1 cellular context compared by ENCODE assay signal in the genomic region with DNA sequence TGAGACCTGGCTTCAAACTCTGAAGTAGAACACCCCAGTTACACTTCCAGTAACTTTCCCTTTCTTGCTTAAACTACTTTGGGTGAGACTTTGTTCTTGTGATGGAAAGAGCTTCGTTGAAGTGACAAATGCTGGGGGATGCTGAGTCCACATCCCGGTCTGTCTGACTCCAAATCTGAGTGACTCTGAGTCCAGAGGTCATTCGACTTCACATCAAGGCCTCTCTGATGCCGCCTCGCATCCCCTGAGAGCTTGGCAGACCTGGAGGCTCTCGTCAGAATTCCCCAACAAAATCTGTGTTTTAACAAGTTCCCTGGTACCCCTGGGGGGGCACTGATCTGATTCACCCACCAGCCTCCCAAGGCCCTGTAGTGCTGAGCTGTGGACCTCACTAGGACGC.
TF ChIP-seq lines count a peak whose summit lies in the region.

No MANE protein-coding gene starts in this region.

TF ChIP-seq in GM23338, 12 proteins besides CTCF, POLR2A, EP300 and RAD21 (continued from another document):
- TF ChIP-seq, protein P1, sequence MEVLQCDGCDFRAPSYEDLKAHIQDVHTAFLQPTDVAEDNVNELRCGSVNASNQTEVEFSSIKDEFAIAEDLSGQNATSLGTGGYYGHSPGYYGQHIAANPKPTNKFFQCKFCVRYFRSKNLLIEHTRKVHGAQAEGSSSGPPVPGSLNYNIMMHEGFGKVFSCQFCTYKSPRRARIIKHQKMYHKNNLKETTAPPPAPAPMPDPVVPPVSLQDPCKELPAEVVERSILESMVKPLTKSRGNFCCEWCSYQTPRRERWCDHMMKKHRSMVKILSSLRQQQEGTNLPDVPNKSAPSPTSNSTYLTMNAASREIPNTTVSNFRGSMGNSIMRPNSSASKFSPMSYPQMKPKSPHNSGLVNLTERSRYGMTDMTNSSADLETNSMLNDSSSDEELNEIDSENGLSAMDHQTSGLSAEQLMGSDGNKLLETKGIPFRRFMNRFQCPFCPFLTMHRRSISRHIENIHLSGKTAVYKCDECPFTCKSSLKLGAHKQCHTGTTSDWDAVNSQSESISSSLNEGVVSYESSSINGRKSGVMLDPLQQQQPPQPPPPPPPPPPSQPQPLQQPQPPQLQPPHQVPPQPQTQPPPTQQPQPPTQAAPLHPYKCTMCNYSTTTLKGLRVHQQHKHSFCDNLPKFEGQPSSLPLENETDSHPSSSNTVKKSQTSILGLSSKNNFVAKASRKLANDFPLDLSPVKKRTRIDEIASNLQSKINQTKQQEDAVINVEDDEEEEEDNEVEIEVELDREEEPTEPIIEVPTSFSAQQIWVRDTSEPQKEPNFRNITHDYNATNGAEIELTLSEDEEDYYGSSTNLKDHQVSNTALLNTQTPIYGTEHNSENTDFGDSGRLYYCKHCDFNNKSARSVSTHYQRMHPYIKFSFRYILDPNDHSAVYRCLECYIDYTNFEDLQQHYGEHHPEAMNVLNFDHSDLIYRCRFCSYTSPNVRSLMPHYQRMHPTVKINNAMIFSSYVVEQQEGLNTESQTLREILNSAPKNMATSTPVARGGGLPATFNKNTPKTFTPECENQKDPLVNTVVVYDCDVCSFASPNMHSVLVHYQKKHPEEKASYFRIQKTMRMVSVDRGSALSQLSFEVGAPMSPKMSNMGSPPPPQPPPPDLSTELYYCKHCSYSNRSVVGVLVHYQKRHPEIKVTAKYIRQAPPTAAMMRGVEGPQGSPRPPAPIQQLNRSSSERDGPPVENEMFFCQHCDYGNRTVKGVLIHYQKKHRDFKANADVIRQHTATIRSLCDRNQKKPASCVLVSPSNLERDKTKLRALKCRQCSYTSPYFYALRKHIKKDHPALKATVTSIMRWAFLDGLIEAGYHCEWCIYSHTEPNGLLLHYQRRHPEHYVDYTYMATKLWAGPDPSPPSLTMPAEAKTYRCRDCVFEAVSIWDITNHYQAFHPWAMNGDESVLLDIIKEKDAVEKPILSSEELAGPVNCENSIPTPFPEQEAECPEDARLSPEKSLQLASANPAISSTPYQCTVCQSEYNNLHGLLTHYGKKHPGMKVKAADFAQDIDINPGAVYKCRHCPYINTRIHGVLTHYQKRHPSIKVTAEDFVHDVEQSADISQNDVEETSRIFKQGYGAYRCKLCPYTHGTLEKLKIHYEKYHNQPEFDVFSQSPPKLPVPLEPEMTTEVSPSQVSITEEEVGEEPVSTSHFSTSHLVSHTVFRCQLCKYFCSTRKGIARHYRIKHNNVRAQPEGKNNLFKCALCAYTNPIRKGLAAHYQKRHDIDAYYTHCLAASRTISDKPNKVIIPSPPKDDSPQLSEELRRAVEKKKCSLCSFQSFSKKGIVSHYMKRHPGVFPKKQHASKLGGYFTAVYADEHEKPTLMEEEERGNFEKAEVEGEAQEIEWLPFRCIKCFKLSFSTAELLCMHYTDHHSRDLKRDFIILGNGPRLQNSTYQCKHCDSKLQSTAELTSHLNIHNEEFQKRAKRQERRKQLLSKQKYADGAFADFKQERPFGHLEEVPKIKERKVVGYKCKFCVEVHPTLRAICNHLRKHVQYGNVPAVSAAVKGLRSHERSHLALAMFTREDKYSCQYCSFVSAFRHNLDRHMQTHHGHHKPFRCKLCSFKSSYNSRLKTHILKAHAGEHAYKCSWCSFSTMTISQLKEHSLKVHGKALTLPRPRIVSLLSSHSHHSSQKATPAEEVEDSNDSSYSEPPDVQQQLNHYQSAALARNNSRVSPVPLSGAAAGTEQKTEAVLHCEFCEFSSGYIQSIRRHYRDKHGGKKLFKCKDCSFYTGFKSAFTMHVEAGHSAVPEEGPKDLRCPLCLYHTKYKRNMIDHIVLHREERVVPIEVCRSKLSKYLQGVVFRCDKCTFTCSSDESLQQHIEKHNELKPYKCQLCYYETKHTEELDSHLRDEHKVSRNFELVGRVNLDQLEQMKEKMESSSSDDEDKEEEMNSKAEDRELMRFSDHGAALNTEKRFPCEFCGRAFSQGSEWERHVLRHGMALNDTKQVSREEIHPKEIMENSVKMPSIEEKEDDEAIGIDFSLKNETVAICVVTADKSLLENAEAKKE (CRISPR knock-in tag; IDR thresholded peaks at IDR 0.05), result no peak
- TF ChIP-seq, protein P2, sequence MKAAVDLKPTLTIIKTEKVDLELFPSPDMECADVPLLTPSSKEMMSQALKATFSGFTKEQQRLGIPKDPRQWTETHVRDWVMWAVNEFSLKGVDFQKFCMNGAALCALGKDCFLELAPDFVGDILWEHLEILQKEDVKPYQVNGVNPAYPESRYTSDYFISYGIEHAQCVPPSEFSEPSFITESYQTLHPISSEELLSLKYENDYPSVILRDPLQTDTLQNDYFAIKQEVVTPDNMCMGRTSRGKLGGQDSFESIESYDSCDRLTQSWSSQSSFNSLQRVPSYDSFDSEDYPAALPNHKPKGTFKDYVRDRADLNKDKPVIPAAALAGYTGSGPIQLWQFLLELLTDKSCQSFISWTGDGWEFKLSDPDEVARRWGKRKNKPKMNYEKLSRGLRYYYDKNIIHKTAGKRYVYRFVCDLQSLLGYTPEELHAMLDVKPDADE (IDR thresholded peaks at IDR 0.05), result no peak
- TF ChIP-seq EZH2 (IDR thresholded peaks at IDR 0.05; ENCODE audit: low read depth, unreplicated experiment), result no peak
- no peak for TF ChIP-seq POLR2AphosphoS5 (IDR thresholded peaks at IDR 0.05; ENCODE audit: low read depth)
- TF ChIP-seq REST (IDR thresholded peaks at IDR 0.05; ENCODE audit: unreplicated experiment), result no peak
- TF ChIP-seq STAT1 (IDR thresholded peaks at IDR 0.05; ENCODE audit: unreplicated experiment), result no peak
TF ChIP-seq in GM23338: peak in this region for 0.
